41 cellular contexts compared by ENCODE assay signal in genomic region chr13:20272104-20272503, GRCh38. TPM values are rescaled to one million over a fixed set of nuclear protein-coding genes. Genes with fewer than 3 reads are reported as not detected.
"Had no signal": no experiment of that assay in that cellular context is flagged by ENCODE, and none has a peak within 500 bp of the region (broad histone marks: within the 10 kb centered on the region; RNA-seq: fewer than 3 reads in every experiment).

No MANE protein-coding gene starts in this region.

- H3K9me3 ChIP-seq: adrenal gland, body of pancreas, breast epithelium had no signal

- H3K27ac ChIP-seq: adrenal gland, body of pancreas, brain microvascular endothelial cell, breast epithelium, cardiac muscle cell, VCaP had no signal

- H3K4me3 ChIP-seq: adrenal gland, body of pancreas, breast epithelium, cardiac muscle cell had no signal

- DNase-seq: activated B cell treated with CpG ODN at 0.5 μM for 24 hours; activated CD4-positive, alpha-beta memory T cell treated with anti-CD3 and anti-CD28 coated beads for 36 hours; activated CD4-positive, alpha-beta T cell treated with anti-CD3 and anti-CD28 coated beads for 4 hours; activated CD4-positive, alpha-beta T cell treated with anti-CD3 and anti-CD28 coated beads, Interleukin-2, amount 10 ng/mL, durations not matched to agents 24 days and 14 days; activated CD4-positive, alpha-beta T cell treated with anti-CD3 and anti-CD28 coated beads, Interleukin-2, amount 50 U/mL, for 1 hour; activated CD4-positive, alpha-beta T cell treated with anti-CD3 and anti-CD28 coated beads, Interleukin-2, amount 50 U/mL, for 4 hours; activated CD4-positive, CD25-positive, alpha-beta regulatory T cell treated with anti-CD3 and anti-CD28 coated beads, Interleukin-2, amount 50 U/mL, for 72 hours; activated CD8-positive, alpha-beta memory T cell treated with anti-CD3 and anti-CD28 coated beads, Interleukin-2, amount 50 U/mL, for 4 hours; activated CD8-positive, alpha-beta T cell treated with anti-CD3 and anti-CD28 coated beads for 36 hours; activated effector memory CD4-positive, alpha-beta T cell treated with anti-CD3 and anti-CD28 coated beads, Interleukin-2, amount 50 U/mL, for 16 hours; activated gamma-delta T cell treated with Interleukin-2 at 50 U/mL for 16 hours; activated naive CD4-positive, alpha-beta T cell; activated naive CD4-positive, alpha-beta T cell treated with anti-CD3 and anti-CD28 coated beads for 36 hours; activated naive CD4-positive, alpha-beta T cell treated with anti-CD3 and anti-CD28 coated beads, Interleukin-2, amount 50 U/mL, for 16 hours; activated naive CD8-positive, alpha-beta T cell treated with anti-CD3 and anti-CD28 coated beads for 36 hours; activated T-cell treated with anti-CD3 and anti-CD28 coated beads for 4 hours; activated T-cell treated with anti-CD3 and anti-CD28 coated beads, Interleukin-2, amount 50 U/mL, for 1 hour; activated T-cell treated with anti-CD3 and anti-CD28 coated beads, Interleukin-2, amount 50 U/mL, for 4 hours; activated T-cell treated with anti-CD3 and anti-CD28 coated beads, Interleukin-2, amount 50 U/mL, for 72 hours; adrenal gland; amniotic stem cell; aorta; body of pancreas; brain microvascular endothelial cell; caudate nucleus; cerebellar nuclear complex; T-helper 1 cell; T-helper 2 cell; T-helper 9 cell had no signal

- H3K4me3 Mint-ChIP-seq: activated B cell treated with CpG ODN at 0.5 μM for 24 hours; activated CD4-positive, alpha-beta memory T cell treated with anti-CD3 and anti-CD28 coated beads for 36 hours; activated CD4-positive, alpha-beta T cell treated with anti-CD3 and anti-CD28 coated beads, Interleukin-2, amount 10 ng/mL, durations not matched to agents 24 days and 14 days; activated CD8-positive, alpha-beta T cell treated with anti-CD3 and anti-CD28 coated beads for 36 hours; activated naive CD4-positive, alpha-beta T cell treated with anti-CD3 and anti-CD28 coated beads for 36 hours; activated naive CD8-positive, alpha-beta T cell treated with anti-CD3 and anti-CD28 coated beads for 36 hours; activated T-cell treated with anti-CD3 and anti-CD28 coated beads, Interleukin-2, amount 50 U/mL, for 4 hours; activated T-cell treated with anti-CD3 and anti-CD28 coated beads, Interleukin-2, amount 50 U/mL, for 72 hours; activated T-helper 1 cell treated with anti-CD3 and anti-CD28 coated beads, Interleukin-12 subunit alpha, Interleukin-12 subunit beta, Interleukin-2, Interleukin-4 antibody, amounts not matched to agents 30 ng/mL and 10 ng/mL and 1 ng/mL, durations not matched to agents 14 hours and 24 hours and 36 hours; activated T-helper 17 cell treated with anti-CD3 and anti-CD28 coated beads, Interleukin-2, amount 50 U/mL, for 72 hours; central memory CD8-positive, alpha-beta T cell; T-helper 1 cell treated with Interleukin-12 subunit alpha and Interleukin-12 subunit beta and Interleukin-4 antibody, amounts not matched to agents 30 μg/mL and 1 μg/mL, for 36 hours; T-helper 2 cell treated with Interferon-gamma antibody and Interleukin-4, amounts not matched to agents 5 μg/mL and 100 μg/mL, for 36 hours had no signal

- H3K4me1 Mint-ChIP-seq: activated B cell treated with CpG ODN at 0.5 μM for 24 hours; activated CD4-positive, alpha-beta T cell treated with anti-CD3 and anti-CD28 coated beads, Interleukin-2, amount 10 ng/mL, durations not matched to agents 24 days and 14 days; activated naive CD8-positive, alpha-beta T cell treated with anti-CD3 and anti-CD28 coated beads for 36 hours; activated T-helper 17 cell treated with anti-CD3 and anti-CD28 coated beads, Interleukin-2, amount 50 U/mL, for 72 hours; central memory CD8-positive, alpha-beta T cell had no signal

- H3K27me3 ChIP-seq: body of pancreas, brain microvascular endothelial cell, breast epithelium, cardiac muscle cell had no signal

- H3K4me1 ChIP-seq: adrenal gland, body of pancreas, breast epithelium had no signal

- FAIRE-seq: astrocyte, TTC549 had no signal

- ATAC-seq: activated CD8-positive, alpha-beta T cell treated with anti-CD3 and anti-CD28 coated beads for 36 hours; activated naive CD4-positive, alpha-beta T cell treated with anti-CD3 and anti-CD28 coated beads, Interleukin-2, amount 50 U/mL, for 72 hours; activated T-cell treated with anti-CD3 and anti-CD28 coated beads, Interleukin-2, amount 50 U/mL, for 4 hours; activated T-cell treated with anti-CD3 and anti-CD28 coated beads, Interleukin-2, amount 50 U/mL, for 72 hours; activated T-helper 17 cell treated with anti-CD3 and anti-CD28 coated beads, Interleukin-2, amount 50 U/mL, for 72 hours; body of pancreas had no signal

- H3K27ac Mint-ChIP-seq: activated B cell treated with CpG ODN at 0.5 μM for 24 hours; activated CD4-positive, alpha-beta memory T cell treated with anti-CD3 and anti-CD28 coated beads for 36 hours; activated CD4-positive, alpha-beta T cell treated with anti-CD3 and anti-CD28 coated beads, Interleukin-2, amount 10 ng/mL, durations not matched to agents 24 days and 14 days; activated CD8-positive, alpha-beta T cell treated with anti-CD3 and anti-CD28 coated beads for 36 hours; activated naive CD4-positive, alpha-beta T cell treated with anti-CD3 and anti-CD28 coated beads for 36 hours; activated naive CD4-positive, alpha-beta T cell treated with anti-CD3 and anti-CD28 coated beads, Interleukin-2, amount 50 U/mL, for 72 hours; activated naive CD8-positive, alpha-beta T cell treated with anti-CD3 and anti-CD28 coated beads for 36 hours; activated T-cell treated with anti-CD3 and anti-CD28 coated beads, Interleukin-2, amount 50 U/mL, for 72 hours; activated T-helper 1 cell treated with anti-CD3 and anti-CD28 coated beads, Interleukin-12 subunit alpha, Interleukin-12 subunit beta, Interleukin-2, Interleukin-4 antibody, amounts not matched to agents 30 ng/mL and 10 ng/mL and 1 ng/mL, durations not matched to agents 14 hours and 24 hours and 36 hours; activated T-helper 17 cell treated with anti-CD3 and anti-CD28 coated beads, Interleukin-2, amount 50 U/mL, for 72 hours; T-helper 1 cell treated with Interleukin-12 subunit alpha and Interleukin-12 subunit beta and Interleukin-4 antibody, amounts not matched to agents 30 μg/mL and 1 μg/mL, for 36 hours; T-helper 2 cell treated with Interferon-gamma antibody and Interleukin-4, amounts not matched to agents 5 μg/mL and 100 μg/mL, for 36 hours had no signal

- H3K36me3 Mint-ChIP-seq: activated CD4-positive, alpha-beta memory T cell treated with anti-CD3 and anti-CD28 coated beads for 36 hours; activated naive CD4-positive, alpha-beta T cell treated with anti-CD3 and anti-CD28 coated beads, Interleukin-2, amount 50 U/mL, for 72 hours; activated naive CD8-positive, alpha-beta T cell treated with anti-CD3 and anti-CD28 coated beads for 36 hours had no signal

- H3K9me3 Mint-ChIP-seq: activated B cell treated with CpG ODN at 0.5 μM for 24 hours; activated CD4-positive, alpha-beta memory T cell treated with anti-CD3 and anti-CD28 coated beads for 36 hours; activated CD4-positive, alpha-beta T cell treated with anti-CD3 and anti-CD28 coated beads, Interleukin-2, amount 10 ng/mL, durations not matched to agents 24 days and 14 days; activated CD8-positive, alpha-beta T cell treated with anti-CD3 and anti-CD28 coated beads for 36 hours; activated naive CD4-positive, alpha-beta T cell treated with anti-CD3 and anti-CD28 coated beads for 36 hours; activated naive CD4-positive, alpha-beta T cell treated with anti-CD3 and anti-CD28 coated beads, Interleukin-2, amount 50 U/mL, for 72 hours; activated naive CD8-positive, alpha-beta T cell treated with anti-CD3 and anti-CD28 coated beads for 36 hours; activated T-cell treated with anti-CD3 and anti-CD28 coated beads, Interleukin-2, amount 50 U/mL, for 4 hours; activated T-cell treated with anti-CD3 and anti-CD28 coated beads, Interleukin-2, amount 50 U/mL, for 72 hours; activated T-helper 1 cell treated with anti-CD3 and anti-CD28 coated beads, Interleukin-12 subunit alpha, Interleukin-12 subunit beta, Interleukin-2, Interleukin-4 antibody, amounts not matched to agents 30 ng/mL and 10 ng/mL and 1 ng/mL, durations not matched to agents 14 hours and 24 hours and 36 hours; activated T-helper 17 cell treated with anti-CD3 and anti-CD28 coated beads, Interleukin-2, amount 50 U/mL, for 72 hours; central memory CD8-positive, alpha-beta T cell; T-helper 1 cell treated with Interleukin-12 subunit alpha and Interleukin-12 subunit beta and Interleukin-4 antibody, amounts not matched to agents 30 μg/mL and 1 μg/mL, for 36 hours; T-helper 2 cell treated with Interferon-gamma antibody and Interleukin-4, amounts not matched to agents 5 μg/mL and 100 μg/mL, for 36 hours had no signal

- H3K36me3 ChIP-seq: adrenal gland, brain microvascular endothelial cell, breast epithelium, cardiac muscle cell had no signal

RNA-seq across cellular contexts. Expression of gene GJB6, which starts 40.0 kb away (rescaled TPM):
- total RNA-seq: activated B cell treated with CpG ODN at 0.5 μM for 24 hours, aorta, astrocyte, body of pancreas, breast epithelium, cardiac muscle cell, chondrocyte had no signal
- polyA plus RNA-seq: cardiac muscle cell had no signal
